Comparison of ENCODE assay signal across 16 cellular contexts in the genomic region with DNA sequence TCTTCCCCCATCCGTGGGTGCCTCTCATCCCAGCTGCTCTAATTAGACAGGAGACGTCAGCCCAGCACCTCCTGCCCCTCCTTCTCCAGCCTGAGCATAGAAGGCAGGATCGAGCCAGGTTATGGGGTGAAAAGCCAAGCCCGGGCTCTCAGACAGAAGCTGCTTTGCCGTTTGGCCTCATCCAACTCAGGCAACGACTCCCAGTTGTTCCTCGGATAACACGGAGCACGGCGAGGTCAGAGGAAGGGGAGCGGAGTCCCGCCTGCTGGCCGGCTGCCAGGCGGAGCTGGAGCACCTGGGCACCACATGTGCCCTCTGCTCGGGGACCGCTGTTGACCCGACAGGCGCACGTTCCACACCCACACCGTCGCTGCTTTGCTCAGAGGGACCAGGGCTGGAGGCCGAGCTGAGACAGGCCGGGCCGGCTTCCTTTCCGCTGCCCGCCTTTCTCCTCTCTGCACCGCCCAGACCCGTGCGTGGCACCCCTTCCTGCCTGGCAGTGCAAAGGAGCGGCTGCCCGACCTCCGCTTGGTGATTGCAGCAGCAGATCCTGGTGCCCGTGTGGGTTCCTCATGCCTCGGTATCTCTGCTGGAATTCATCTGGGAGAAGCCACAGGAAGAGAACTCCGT. TPM values are rescaled to one million over a fixed set of nuclear protein-coding genes. Genes with fewer than 3 reads are reported as not detected.
A peak's percentile ranks its signal among the peaks of the same experiment; 100 is the strongest.
DNase-seq lines count a peak whose midpoint lies in the region; ATAC-seq and TF ChIP-seq lines count a peak whose summit lies in the region.
"Had no signal": no experiment of that assay in that cellular context is flagged by ENCODE, and none has a peak within 500 bp of the region (broad histone marks: within the 10 kb centered on the region; RNA-seq: fewer than 3 reads in every experiment).

No MANE protein-coding gene starts in this region.

- WGBS in GM23248 (ENCODE audit: low coverage in 1 of 2, low lambda C conversion rate in 2 of 2, missing lambda C conversion rate in 2 of 2), 2 experiments: 2% methylated on average over 33 to 34 of the region's 35 CpGs

- H3K4me3 ChIP-seq in ACC112 (ENCODE audit: low read depth, low read length): peak overlapping the region; percentile 55; the same call in 1 of the 2 replicates
- no peak overlapping the region for H3K4me3 ChIP-seq in GM23248
- H3K4me3 ChIP-seq in RWPE2 (ENCODE audit: severe bottlenecking): no peak overlapping the region
- H3K4me3 ChIP-seq: sigmoid colon had no signal

- no peaks in the 10 kb centered on the region for H3F3A ChIP-seq in GM23248 (ENCODE audit: insufficient read depth)

- H3K9ac ChIP-seq in GM23248: no peak overlapping the region

- no peak overlapping the region for H3K4me2 ChIP-seq in GM23248 (ENCODE audit: unreplicated experiment)

- no peaks in the 10 kb centered on the region for H3K9me3 ChIP-seq in GM23248 (ENCODE audit: low read depth)
- H3K9me3 ChIP-seq in RWPE2 (ENCODE audit: severe bottlenecking): no peaks in the 10 kb centered on the region
- H3K9me3 ChIP-seq: sigmoid colon had no signal

- DNase-seq in GM23248: peak; percentile 38
- DNase-seq in RWPE2 (ENCODE audit: low spot score): no peak
- DNase-seq in iPS-NIHi11 (ENCODE audit: low spot score): peak; percentile 16
- DNase-seq in NCI-H226: no peak
- DNase-seq in left colon: no peak
- DNase-seq: activated CD4-positive, alpha-beta memory T cell treated with anti-CD3 and anti-CD28 coated beads, Interleukin-2, amount 10 ng/mL, durations not matched to agents 7 days and 5 days; activated effector memory CD4-positive, alpha-beta T cell treated with Interleukin-2 at 50 U/mL for 16 hours; kidney glomerular epithelial cell; natural killer cell; sigmoid colon; stimulated activated naive CD8-positive, alpha-beta T cell treated with anti-CD3 and anti-CD28 coated beads, Interleukin-15, Interleukin-2, amounts not matched to agents 100 U/mL and 50 U/mL, for 24 hours; T1000 had no signal

- H3K36me3 ChIP-seq in ACC112 (ENCODE audit: insufficient read depth, low read length): no peaks in the 10 kb centered on the region
- no peaks in the 10 kb centered on the region for H3K36me3 ChIP-seq in GM23248 (ENCODE audit: low read depth)
- H3K36me3 ChIP-seq in RWPE2 (ENCODE audit: low read depth): no peaks in the 10 kb centered on the region
- H3K36me3 ChIP-seq: sigmoid colon had no signal

- H3K27me3 ChIP-seq in ACC112 (ENCODE audit: insufficient read depth, low read length): peaks cover 45% of the 10 kb centered on the region
- peaks cover 74% of the 10 kb centered on the region for H3K27me3 ChIP-seq in GM23248 (replicated peaks; ENCODE audit: insufficient read depth)
- peaks cover 65% of the 10 kb centered on the region for H3K27me3 ChIP-seq in RWPE2 (ENCODE audit: insufficient read depth, poor library complexity, severe bottlenecking)

- H3K79me2 ChIP-seq in ACC112 (ENCODE audit: control insufficient read depth, insufficient read depth, low read length, unreplicated experiment) (no peaks in the 10 kb centered on the region), GM23248 (ENCODE audit: insufficient read depth) (no peaks in the 10 kb centered on the region)

- intact Hi-C loops in left colon (cut with DNase I, micrococcal nuclease): no loop called here

- H2AFZ ChIP-seq in ACC112 (ENCODE audit: low read length, unreplicated experiment) (no peak overlapping the region), GM23248 (no peak overlapping the region)

- no peak for TF ChIP-seq CTCF in RWPE2 (IDR thresholded peaks at IDR 0.05; ENCODE audit: poor library complexity, severe bottlenecking)

- H3K4me1 ChIP-seq in ACC112 (ENCODE audit: control insufficient read depth, insufficient read depth, low read length, unreplicated experiment): peaks cover 12% of the 10 kb centered on the region
- H3K4me1 ChIP-seq in GM23248 (ENCODE audit: insufficient read depth): no peaks in the 10 kb centered on the region
- H3K4me1 ChIP-seq in RWPE2 (ENCODE audit: insufficient read depth, poor library complexity, severe bottlenecking): no peaks in the 10 kb centered on the region

- in situ Hi-C loops in GM23248 (cut with MboI): no loop called here

- H4K20me1 ChIP-seq in GM23248 (ENCODE audit: insufficient read depth): no peaks in the 10 kb centered on the region

- no peak overlapping the region for H3K27ac ChIP-seq in ACC112 (ENCODE audit: low read depth, low read length)
- no peak overlapping the region for H3K27ac ChIP-seq in GM23248
- no peak overlapping the region for H3K27ac ChIP-seq in RWPE2 (ENCODE audit: poor library complexity, severe bottlenecking)
- H3K27ac ChIP-seq: sigmoid colon had no signal

- ATAC-seq in RWPE2 (ENCODE audit: low read depth) (peak; percentile 60), GM21423 (IDR thresholded peaks at IDR 0.05; ENCODE audit: unreplicated experiment) (no peak), left colon (no peak), HG02763 (IDR thresholded peaks at IDR 0.05; ENCODE audit: unreplicated experiment) (no peak)
- ATAC-seq: natural killer cell; stimulated activated naive CD8-positive, alpha-beta T cell treated with anti-CD3 and anti-CD28 coated beads, Interleukin-15, Interleukin-2, amounts not matched to agents 100 U/mL and 50 U/mL, for 24 hours had no signal

- H3K9me2 ChIP-seq in GM23248 (ENCODE audit: insufficient read depth): no peaks in the 10 kb centered on the region

RNA-seq across cellular contexts. Expression of a gene that starts 21.6 kb away (rescaled TPM):
- total RNA-seq in GM23248 (2014; rRNA removed; shearing (Covaris generic)): not detected in 2 replicates
- not detected in 2 replicates for polyA plus RNA-seq in GM23248 (2016; fragmentation: Nextera tagmentation; extraction: Ambion mirVana)
- not detected for total RNA-seq in left colon
- total RNA-seq: activated CD4-positive, alpha-beta memory T cell treated with anti-CD3 and anti-CD28 coated beads, Interleukin-2, amount 10 ng/mL, durations not matched to agents 7 days and 5 days; LHCN-M2; natural killer cell; sigmoid colon had no signal
- polyA plus RNA-seq: sigmoid colon had no signal

RNA-seq across cellular contexts. Expression of a gene that starts 51.1 kb away (rescaled TPM):
- total RNA-seq in GM23248 (2014; rRNA removed; shearing (Covaris generic)): 24.7 and 32.2 TPM in 2 replicates
- polyA plus RNA-seq in GM23248 (2016; fragmentation: Nextera tagmentation; extraction: Ambion mirVana): 49.9 and 52.4 TPM in 2 replicates
- 10 to 100 TPM; 40.7 to 90.0 TPM for total RNA-seq in left colon

Comparison
In these comparisons a context has a peak if more than half of its experiments do, and no peak if none do; other contexts are left out.
1. DNase-seq: peak in GM23248 (single experiment) and iPS-NIHi11 (single experiment); none in RWPE2 (single experiment), NCI-H226 (single experiment) and left colon (0 of 2).